In the genomic region with DNA sequence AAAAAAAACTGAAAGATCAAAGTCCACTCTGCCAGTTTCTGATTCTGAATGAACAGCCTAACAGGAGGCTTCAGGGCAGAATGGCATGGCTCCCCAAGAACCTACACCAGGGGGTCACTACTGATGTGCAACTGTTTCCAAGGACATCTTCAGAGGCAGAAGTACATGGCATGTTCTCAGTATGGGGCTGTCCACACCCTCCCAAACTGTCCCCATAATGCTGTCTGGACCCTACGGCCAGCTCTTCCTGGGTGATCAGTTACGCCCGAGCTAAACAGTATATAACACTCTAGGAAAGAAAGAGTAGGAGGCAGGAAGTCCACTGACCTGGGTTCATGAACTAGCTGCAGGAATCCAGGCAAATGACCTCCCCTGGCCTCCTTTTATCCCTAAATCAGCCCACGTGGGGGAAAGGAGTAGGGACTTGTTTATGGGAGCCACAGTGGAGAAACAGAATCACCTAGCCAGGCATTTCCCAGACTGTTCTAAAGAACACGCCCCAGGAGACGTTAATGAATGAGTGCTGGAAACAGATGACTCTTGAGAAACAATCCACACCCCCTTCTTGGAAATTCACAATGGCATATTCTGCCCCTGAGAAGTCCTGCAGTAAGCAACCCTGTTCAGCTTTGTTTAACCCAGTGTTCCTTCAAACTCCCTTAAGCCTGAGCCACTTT, we compare ENCODE assay signal across 9 cellular contexts. TPM values are rescaled to one million over a fixed set of nuclear protein-coding genes. Genes with fewer than 3 reads are reported as not detected.
A peak's percentile ranks its signal among the peaks of the same experiment; 100 is the strongest.
DNase-seq lines count a peak whose midpoint lies in the region; ATAC-seq, FAIRE-seq and TF ChIP-seq lines count a peak whose summit lies in the region.
"Had no signal": no experiment of that assay in that cellular context is flagged by ENCODE, and none has a peak within 500 bp of the region (broad histone marks: within the 10 kb centered on the region; RNA-seq: fewer than 3 reads in every experiment).

No MANE protein-coding gene starts in this region.

- no peak overlapping the region for H2BK120ac ChIP-seq in mesenchymal stem cell (ENCODE audit: low read depth, low read length)

- H3K36me3 Mint-ChIP-seq in activated T-cell treated with anti-CD3 and anti-CD28 coated beads, Interleukin-2, amount 50 U/mL, for 24 hours (ENCODE audit: low read depth): peaks cover 34% of the 10 kb centered on the region

- H2BK5ac ChIP-seq in mesenchymal stem cell (ENCODE audit: low read depth, low read length, poor library complexity, severe bottlenecking): no peak overlapping the region

- H3K36me3 ChIP-seq in bronchial epithelial cell (ENCODE audit: control insufficient read depth, insufficient read depth, low read length) (peaks cover 3% of the 10 kb centered on the region), mesenchymal stem cell (ENCODE audit: control insufficient read depth in 1 of 2, insufficient read depth in 2 of 2, low read depth in 1 of 2, low read length in 2 of 2) (peaks cover 0 to 5% of the 10 kb centered on the region in 2 experiments), tibial nerve (peaks cover 0 to 3% (median 0%) of the 10 kb centered on the region in 3 donors)

- H3K27ac Mint-ChIP-seq in activated T-cell treated with anti-CD3 and anti-CD28 coated beads, Interleukin-2, amount 50 U/mL, for 24 hours: peak overlapping the region; percentile 92

- ATAC-seq in GM21717 (IDR thresholded peaks at IDR 0.05; ENCODE audit: unreplicated experiment): no peak

- peak overlapping the region; percentile 38 to 46 for H2BK12ac ChIP-seq in mesenchymal stem cell (ENCODE audit: low read length in 2 of 2)

- peak overlapping the region; percentile 48 for H4K8ac ChIP-seq in mesenchymal stem cell (ENCODE audit: low read length)

- TF ChIP-seq EP300 in tibial nerve (IDR thresholded peaks at IDR 0.05): peak; percentile 57 to 86

- FAIRE-seq in bronchial epithelial cell (lab: Jason Lieb, UNC): no peak
- FAIRE-seq: endometrium had no signal

- H3K4me3 ChIP-seq in bronchial epithelial cell (ENCODE audit: low read depth, low read length) (peak overlapping the region; percentile 92), mesenchymal stem cell (ENCODE audit: insufficient read depth in 1 of 2, low read depth in 1 of 2, low read length in 2 of 2) (peak overlapping the region in 1 of 2 experiments; percentile 96), tibial nerve (peak overlapping the region; percentile 2 to 99 (median 94))

- peak overlapping the region; percentile 83 for H3K4me3 Mint-ChIP-seq in activated T-cell treated with anti-CD3 and anti-CD28 coated beads, Interleukin-2, amount 50 U/mL, for 24 hours

- peak overlapping the region; percentile 38 for H3K4me2 ChIP-seq in mesenchymal stem cell (ENCODE audit: low read length, poor library complexity, severe bottlenecking)

- WGBS in mesenchymal stem cell: 32% methylated on average over 4 of the region's 6 CpGs
- WGBS in tibial nerve, 2 donors: 7 to 9% methylated on average over 6 of the region's 6 CpGs

- peak; percentile 17 to 52 for TF ChIP-seq POLR2A in tibial nerve (IDR thresholded peaks at IDR 0.05)

- peak overlapping the region in 1 of 2 experiments; percentile 32 for H3K4ac ChIP-seq in mesenchymal stem cell (ENCODE audit: low read depth in 1 of 2, low read length in 2 of 2)

- no peak overlapping the region for H3K23ac ChIP-seq in mesenchymal stem cell (ENCODE audit: low read length in 2 of 2)

- H3K9ac ChIP-seq in mesenchymal stem cell (ENCODE audit: low read length): peak overlapping the region; percentile 96

- H4K91ac ChIP-seq in mesenchymal stem cell (ENCODE audit: low read length): peak overlapping the region; percentile 21

- H2AK5ac ChIP-seq in mesenchymal stem cell (ENCODE audit: low read length, severe bottlenecking): peak overlapping the region; percentile 89

- TF ChIP-seq CTCF in bronchial epithelial cell (IDR thresholded peaks at IDR 0.05; ENCODE audit: insufficient read depth, low read length, severe bottlenecking) (no peak), tibial nerve (IDR thresholded peaks at IDR 0.05) (peak in 1 of 5 experiments; percentile 16)

- H2BK15ac ChIP-seq in mesenchymal stem cell (ENCODE audit: low read depth, poor library complexity, severe bottlenecking): no peak overlapping the region

- H3K4me1 ChIP-seq in mesenchymal stem cell (ENCODE audit: control insufficient read depth, insufficient read depth, low read depth, low read length) (peaks cover 44% of the 10 kb centered on the region), tibial nerve (peaks cover 11 to 76% (median 63%) of the 10 kb centered on the region in 4 donors)

- H3K9me3 ChIP-seq in mesenchymal stem cell (ENCODE audit: control insufficient read depth, low read length): no peaks in the 10 kb centered on the region
- H3K9me3 ChIP-seq in tibial nerve: no peaks in the 10 kb centered on the region

- H3K9me3 Mint-ChIP-seq in activated T-cell treated with anti-CD3 and anti-CD28 coated beads, Interleukin-2, amount 50 U/mL, for 24 hours: no peaks in the 10 kb centered on the region

- H2AFZ ChIP-seq in mesenchymal stem cell (ENCODE audit: low read depth, low read length): no peak overlapping the region

- no peak overlapping the region for H3K27ac ChIP-seq in mesenchymal stem cell (ENCODE audit: low read length, poor library complexity, severe bottlenecking)
- peak overlapping the region; percentile 97 to 100 (median 100) for H3K27ac ChIP-seq in tibial nerve

- DNase-seq in activated T-cell treated with anti-CD3 and anti-CD28 coated beads, Interleukin-2, amount 50 U/mL, for 24 hours: no peak
- DNase-seq in activated T-cell treated with anti-CD3 and anti-CD28 coated beads, Interleukin-2, amount 50 U/mL, for 1 hour: no peak
- DNase-seq in bronchial epithelial cell (ENCODE audit: low read depth) (peak; percentile 82), mesenchymal stem cell (peak; percentile 82), tibial nerve (ENCODE audit: low spot score in 2 of 2) (peak in 1 of 2 donors; percentile 68), putamen (ENCODE audit: low spot score) (no peak), DMS153 treated with DMSO at 0.1 percent for 48 hours (lab: John Stamatoyannopoulos, UW; ENCODE audit: unreplicated experiment) (no peak)

- peak overlapping the region; percentile 54 to 56 for H3K18ac ChIP-seq in mesenchymal stem cell (ENCODE audit: low read depth in 1 of 2, low read length in 2 of 2)

- H3K4me1 Mint-ChIP-seq in activated T-cell treated with anti-CD3 and anti-CD28 coated beads, Interleukin-2, amount 50 U/mL, for 24 hours (ENCODE audit: low read depth): peaks cover 78% of the 10 kb centered on the region

- H3K79me1 ChIP-seq in mesenchymal stem cell (replicated peaks; ENCODE audit: low read length, poor library complexity, severe bottlenecking): peaks cover 15% of the 10 kb centered on the region

- no peaks in the 10 kb centered on the region for H3K27me3 Mint-ChIP-seq in activated T-cell treated with anti-CD3 and anti-CD28 coated beads, Interleukin-2, amount 50 U/mL, for 24 hours

- H3K14ac ChIP-seq in mesenchymal stem cell (ENCODE audit: low read length in 2 of 2): no peak overlapping the region

- H3K27me3 ChIP-seq in bronchial epithelial cell (ENCODE audit: control insufficient read depth, insufficient read depth, low read length) (no peaks in the 10 kb centered on the region), mesenchymal stem cell (ENCODE audit: control insufficient read depth in 1 of 2, insufficient read depth in 1 of 2, low read length in 2 of 2) (no peaks in the 10 kb centered on the region), tibial nerve (no peaks in the 10 kb centered on the region)

RNA-seq across cellular contexts. Expression of a gene that starts 2.5 kb away (rescaled TPM):
- 468 and 656 TPM in 2 replicates for total RNA-seq in bronchial epithelial cell
- polyA plus RNA-seq in mesenchymal stem cell (2013, experiment 1 of 2): 178 TPM
- 177 TPM for polyA plus RNA-seq in mesenchymal stem cell (2013, experiment 2 of 2)
- 100 to 1,000 TPM; 183 to 282 (median 202) TPM for total RNA-seq in tibial nerve

RNA-seq across cellular contexts. Expression of a gene that starts 19.5 kb away (rescaled TPM):
- total RNA-seq in bronchial epithelial cell (10.3 and 16.8 TPM in 2 replicates), tibial nerve (10 to 100 TPM; 62.3 to 68.9 (median 63.6) TPM)
- 87.9 TPM for polyA plus RNA-seq in mesenchymal stem cell (2013, experiment 1 of 2)
- polyA plus RNA-seq in mesenchymal stem cell (2013, experiment 2 of 2): 88.5 TPM

RNA-seq across cellular contexts. Expression of a gene that starts 19.8 kb away (rescaled TPM):
- total RNA-seq in bronchial epithelial cell (205 and 229 TPM in 2 replicates), tibial nerve (100 to 1,000 TPM; 111 to 179 (median 143) TPM)
- 44.9 TPM for polyA plus RNA-seq in mesenchymal stem cell (2013, experiment 1 of 2)
- 43.4 TPM for polyA plus RNA-seq in mesenchymal stem cell (2013, experiment 2 of 2)

RNA-seq across cellular contexts. Expression of a gene that starts 29.0 kb away (rescaled TPM):
- under 0.01 TPM in 1 of 2 replicates, not detected in the other for total RNA-seq in bronchial epithelial cell
- 5.1 TPM for polyA plus RNA-seq in mesenchymal stem cell (2013, experiment 1 of 2)
- polyA plus RNA-seq in mesenchymal stem cell (2013, experiment 2 of 2): 5.5 TPM
- total RNA-seq in tibial nerve: 10 to 100 TPM in 2 of 4 donors, 1 to 10 TPM in 2; 4.6 to 37.8 (median 13.5) TPM

Comparison
In these comparisons a context has a peak if more than half of its experiments do, and no peak if none do; other contexts are left out.
1. DNase-seq: peak in bronchial epithelial cell (single experiment) and mesenchymal stem cell (single experiment); none in activated T-cell treated with anti-CD3 and anti-CD28 coated beads, Interleukin-2, amount 50 U/mL, for 24 hours (single experiment), activated T-cell treated with anti-CD3 and anti-CD28 coated beads, Interleukin-2, amount 50 U/mL, for 1 hour (single experiment), putamen (single experiment) and DMS153 treated with DMSO at 0.1 percent for 48 hours (single experiment).